Comparison of ENCODE assay signal across 8 cellular contexts in the genomic region with DNA sequence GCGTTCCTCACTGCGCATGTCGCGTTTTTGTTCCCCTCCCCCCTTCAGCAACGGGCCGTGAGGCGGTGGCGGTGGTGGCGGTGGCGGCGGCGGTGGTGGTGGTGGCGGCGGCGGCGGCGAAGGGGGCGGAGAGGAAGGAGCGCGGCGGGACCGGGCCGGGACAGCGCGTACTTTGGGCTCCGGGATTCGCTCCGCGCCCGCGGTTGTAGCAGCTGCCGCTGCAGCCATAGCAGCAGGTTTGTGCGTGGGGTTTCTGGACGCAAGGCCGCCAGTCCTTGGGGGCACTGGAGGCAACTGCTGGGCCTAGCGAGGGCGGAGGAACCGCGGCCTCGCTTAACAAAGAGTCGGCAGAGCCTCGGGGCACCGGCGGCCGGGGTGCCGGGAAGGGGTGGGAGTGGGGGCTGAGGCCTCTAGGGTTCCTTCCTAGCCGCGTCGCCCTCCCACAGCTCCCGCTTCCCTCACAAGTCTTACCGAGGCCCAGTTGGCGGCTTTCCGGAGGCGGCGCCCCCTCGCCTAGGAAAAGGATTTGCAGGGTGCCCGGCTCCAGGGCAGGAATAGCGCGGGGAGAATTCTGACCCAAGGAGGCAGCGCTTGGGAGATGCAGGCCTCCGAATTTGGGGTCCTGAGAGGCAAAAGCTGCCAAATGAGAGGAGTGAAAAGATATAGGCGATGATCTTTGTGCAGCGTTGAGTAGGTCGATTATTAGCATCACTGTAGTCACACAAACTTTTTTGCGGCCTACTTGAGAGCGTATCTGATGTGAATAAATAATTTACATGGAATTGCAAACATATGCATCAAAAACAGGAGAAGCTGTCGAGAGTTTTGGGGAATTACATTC. TPM values are rescaled to one million over a fixed set of nuclear protein-coding genes. Genes with fewer than 3 reads are reported as not detected.
DNase-seq lines count a peak whose midpoint lies in the region; ATAC-seq and TF ChIP-seq lines count a peak whose summit lies in the region.

A gene with protein sequence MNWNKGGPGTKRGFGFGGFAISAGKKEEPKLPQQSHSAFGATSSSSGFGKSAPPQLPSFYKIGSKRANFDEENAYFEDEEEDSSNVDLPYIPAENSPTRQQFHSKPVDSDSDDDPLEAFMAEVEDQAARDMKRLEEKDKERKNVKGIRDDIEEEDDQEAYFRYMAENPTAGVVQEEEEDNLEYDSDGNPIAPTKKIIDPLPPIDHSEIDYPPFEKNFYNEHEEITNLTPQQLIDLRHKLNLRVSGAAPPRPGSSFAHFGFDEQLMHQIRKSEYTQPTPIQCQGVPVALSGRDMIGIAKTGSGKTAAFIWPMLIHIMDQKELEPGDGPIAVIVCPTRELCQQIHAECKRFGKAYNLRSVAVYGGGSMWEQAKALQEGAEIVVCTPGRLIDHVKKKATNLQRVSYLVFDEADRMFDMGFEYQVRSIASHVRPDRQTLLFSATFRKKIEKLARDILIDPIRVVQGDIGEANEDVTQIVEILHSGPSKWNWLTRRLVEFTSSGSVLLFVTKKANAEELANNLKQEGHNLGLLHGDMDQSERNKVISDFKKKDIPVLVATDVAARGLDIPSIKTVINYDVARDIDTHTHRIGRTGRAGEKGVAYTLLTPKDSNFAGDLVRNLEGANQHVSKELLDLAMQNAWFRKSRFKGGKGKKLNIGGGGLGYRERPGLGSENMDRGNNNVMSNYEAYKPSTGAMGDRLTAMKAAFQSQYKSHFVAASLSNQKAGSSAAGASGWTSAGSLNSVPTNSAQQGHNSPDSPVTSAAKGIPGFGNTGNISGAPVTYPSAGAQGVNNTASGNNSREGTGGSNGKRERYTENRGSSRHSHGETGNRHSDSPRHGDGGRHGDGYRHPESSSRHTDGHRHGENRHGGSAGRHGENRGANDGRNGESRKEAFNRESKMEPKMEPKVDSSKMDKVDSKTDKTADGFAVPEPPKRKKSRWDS (plus strand): TSS at position 30 of the 841 bp plus-strand sequence. CDS start 12,880 bp downstream, outside the sequence.

- peaks cover 0 to 5% (median 0%) of the 10 kb centered on the region in 5 experiments for H3K9me3 Mint-ChIP-seq in brain

- POLR2A ChIA-PET in A673 (lab: Charles Lee; ENCODE audit: low non-redundant PET), result interaction anchor here (0.6 to 0.9 kb wide), 2 partner anchors 16 to 32 kb away, joined by 3 to 15 read pairs; no protein-coding TSS in a partner anchor

- CTCF ChIA-PET in A673 (lab: Charles Lee), result interaction anchor here (0.6 to 0.7 kb wide), 2 partner anchors 53 to 59 kb away, joined by 3 read pairs; no protein-coding TSS in a partner anchor

- H3K4me3 ChIP-seq in A673 (ENCODE audit: low read depth, low read length, poor library complexity, severe bottlenecking) (peak within 1 kb of the TSS; percentile 70), iPS-18c (ENCODE audit: insufficient read depth, low read depth, low read length) (peak within 1 kb of the TSS; percentile 91), skeletal muscle tissue (ENCODE audit: low read length in 3 of 3) (peak within 1 kb of the TSS; percentile 86 to 98 (median 92))

- H3K27ac ChIP-seq in A673 (ENCODE audit: low read depth, low read length, poor library complexity, severe bottlenecking) (peak within 1 kb of the TSS; percentile 99), skeletal muscle tissue (ENCODE audit: low read depth, low read length) (peak within 1 kb of the TSS; percentile 98)

- DNase-seq in A673 (ENCODE audit: low spot score), result peak; percentile 73
- DNase-seq in HT1080 (ENCODE audit: low read depth), result peak; percentile 45
- DNase-seq in NCI-H2107 treated with DMSO at 0.1 percent for 48 hours (lab: John Stamatoyannopoulos, UW; ENCODE audit: unreplicated experiment), result no peak

- ATAC-seq in GM18861 (IDR thresholded peaks at IDR 0.05; ENCODE audit: unreplicated experiment) (peak; percentile 1), SK-N-SH treated with all-trans-retinoic acid at 6 μM for 48 hours (peak; percentile 35)

- peak within 1 kb of the TSS; percentile 93 to 100 (median 99) for H3K4me3 Mint-ChIP-seq in brain

- BruUV-seq in A673 (replicated peaks; lab: Mats Ljungman, UMichigan), result no TSS peak

- H3K27me3 Mint-ChIP-seq in brain, result peaks cover 21% of the 10 kb centered on the region

- H3K9me3 ChIP-seq in A673 (ENCODE audit: low read depth, low read length, poor library complexity, severe bottlenecking), result no peaks in the 10 kb centered on the region
- no peaks in the 10 kb centered on the region for H3K9me3 ChIP-seq in iPS-18c (ENCODE audit: control insufficient read depth, insufficient read depth, low read length)
- H3K9me3 ChIP-seq in skeletal muscle tissue (ENCODE audit: control insufficient read depth in 3 of 3, low read length in 3 of 3), result no peaks in the 10 kb centered on the region

- no peaks in the 10 kb centered on the region for H3K27me3 ChIP-seq in A673 (replicated peaks; ENCODE audit: insufficient read depth, low read depth, low read length, poor library complexity)
- no peaks in the 10 kb centered on the region for H3K27me3 ChIP-seq in skeletal muscle tissue (ENCODE audit: control insufficient read depth in 3 of 3, insufficient read depth in 3 of 3, low read length in 3 of 3)

- H3K27ac Mint-ChIP-seq in brain, result peak within 1 kb of the TSS; percentile 99 to 100 (median 100)

- peaks cover 54% of the 10 kb centered on the region for H3K36me3 Mint-ChIP-seq in brain

- peaks cover 77% of the 10 kb centered on the region for H3K4me1 Mint-ChIP-seq in brain

- H3K9ac ChIP-seq in skeletal muscle tissue (ENCODE audit: low read depth in 1 of 3, low read length in 3 of 3), result peak within 1 kb of the TSS; percentile 97 to 99 (median 99)

- intact Hi-C loops in A673 (cut with micrococcal nuclease; ENCODE audit: unreplicated experiment), result no loop called here

- H3K4me1 ChIP-seq in A673 (ENCODE audit: insufficient read depth, low read length, poor library complexity, severe bottlenecking) (peaks cover 10% of the 10 kb centered on the region), skeletal muscle tissue (ENCODE audit: control insufficient read depth in 3 of 3, insufficient read depth in 3 of 3, low read length in 3 of 3) (peaks cover 22 to 36% (median 25%) of the 10 kb centered on the region in 3 donors)

- TF ChIP-seq CTCF in A673 (conservative IDR thresholded peaks at IDR 0.05; ENCODE audit: low read depth, low read length) (peak; percentile 30; the same call in 1 of the 2 replicates), brain (conservative IDR thresholded peaks at IDR 0.05) (peak in 1 of 2 experiments; percentile 29)

- H3K36me3 ChIP-seq in A673 (ENCODE audit: insufficient read depth, low read length, poor library complexity, severe bottlenecking), result peaks cover 31% of the 10 kb centered on the region
- peaks cover 0 to 7% (median 2%) of the 10 kb centered on the region in 3 donors for H3K36me3 ChIP-seq in skeletal muscle tissue (ENCODE audit: control insufficient read depth in 3 of 3, insufficient read depth in 3 of 3, low read length in 3 of 3)

TF ChIP-seq in SK-N-SH treated with all-trans-retinoic acid at 6 μM for 48 hours, 23 proteins besides CTCF, POLR2A, EP300 and RAD21 (continues in another document):
- no peak for TF ChIP-seq ZNF8 (CRISPR knock-in tag; IDR thresholded peaks at IDR 0.05)
- no peak for TF ChIP-seq SNAI2 (CRISPR knock-in tag; IDR thresholded peaks at IDR 0.05)
- TF ChIP-seq, protein P1, sequence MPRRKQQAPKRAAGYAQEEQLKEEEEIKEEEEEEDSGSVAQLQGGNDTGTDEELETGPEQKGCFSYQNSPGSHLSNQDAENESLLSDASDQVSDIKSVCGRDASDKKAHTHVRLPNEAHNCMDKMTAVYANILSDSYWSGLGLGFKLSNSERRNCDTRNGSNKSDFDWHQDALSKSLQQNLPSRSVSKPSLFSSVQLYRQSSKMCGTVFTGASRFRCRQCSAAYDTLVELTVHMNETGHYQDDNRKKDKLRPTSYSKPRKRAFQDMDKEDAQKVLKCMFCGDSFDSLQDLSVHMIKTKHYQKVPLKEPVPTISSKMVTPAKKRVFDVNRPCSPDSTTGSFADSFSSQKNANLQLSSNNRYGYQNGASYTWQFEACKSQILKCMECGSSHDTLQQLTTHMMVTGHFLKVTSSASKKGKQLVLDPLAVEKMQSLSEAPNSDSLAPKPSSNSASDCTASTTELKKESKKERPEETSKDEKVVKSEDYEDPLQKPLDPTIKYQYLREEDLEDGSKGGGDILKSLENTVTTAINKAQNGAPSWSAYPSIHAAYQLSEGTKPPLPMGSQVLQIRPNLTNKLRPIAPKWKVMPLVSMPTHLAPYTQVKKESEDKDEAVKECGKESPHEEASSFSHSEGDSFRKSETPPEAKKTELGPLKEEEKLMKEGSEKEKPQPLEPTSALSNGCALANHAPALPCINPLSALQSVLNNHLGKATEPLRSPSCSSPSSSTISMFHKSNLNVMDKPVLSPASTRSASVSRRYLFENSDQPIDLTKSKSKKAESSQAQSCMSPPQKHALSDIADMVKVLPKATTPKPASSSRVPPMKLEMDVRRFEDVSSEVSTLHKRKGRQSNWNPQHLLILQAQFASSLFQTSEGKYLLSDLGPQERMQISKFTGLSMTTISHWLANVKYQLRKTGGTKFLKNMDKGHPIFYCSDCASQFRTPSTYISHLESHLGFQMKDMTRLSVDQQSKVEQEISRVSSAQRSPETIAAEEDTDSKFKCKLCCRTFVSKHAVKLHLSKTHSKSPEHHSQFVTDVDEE (CRISPR knock-in tag; IDR thresholded peaks at IDR 0.05), result no peak
- TF ChIP-seq, protein P2, sequence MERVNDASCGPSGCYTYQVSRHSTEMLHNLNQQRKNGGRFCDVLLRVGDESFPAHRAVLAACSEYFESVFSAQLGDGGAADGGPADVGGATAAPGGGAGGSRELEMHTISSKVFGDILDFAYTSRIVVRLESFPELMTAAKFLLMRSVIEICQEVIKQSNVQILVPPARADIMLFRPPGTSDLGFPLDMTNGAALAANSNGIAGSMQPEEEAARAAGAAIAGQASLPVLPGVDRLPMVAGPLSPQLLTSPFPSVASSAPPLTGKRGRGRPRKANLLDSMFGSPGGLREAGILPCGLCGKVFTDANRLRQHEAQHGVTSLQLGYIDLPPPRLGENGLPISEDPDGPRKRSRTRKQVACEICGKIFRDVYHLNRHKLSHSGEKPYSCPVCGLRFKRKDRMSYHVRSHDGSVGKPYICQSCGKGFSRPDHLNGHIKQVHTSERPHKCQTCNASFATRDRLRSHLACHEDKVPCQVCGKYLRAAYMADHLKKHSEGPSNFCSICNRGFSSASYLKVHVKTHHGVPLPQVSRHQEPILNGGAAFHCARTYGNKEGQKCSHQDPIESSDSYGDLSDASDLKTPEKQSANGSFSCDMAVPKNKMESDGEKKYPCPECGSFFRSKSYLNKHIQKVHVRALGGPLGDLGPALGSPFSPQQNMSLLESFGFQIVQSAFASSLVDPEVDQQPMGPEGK (CRISPR knock-in tag; IDR thresholded peaks at IDR 0.05; ENCODE audit: borderline replicate concordance), result no peak
- no peak for TF ChIP-seq TOX (CRISPR knock-in tag; IDR thresholded peaks at IDR 0.05; ENCODE audit: borderline replicate concordance)
- TF ChIP-seq PPARA (CRISPR knock-in tag; IDR thresholded peaks at IDR 0.05; ENCODE audit: borderline replicate concordance), result no peak
- no peak for TF ChIP-seq ZFP3 (CRISPR knock-in tag; IDR thresholded peaks at IDR 0.05)

RNA-seq across cellular contexts. Expression of the gene that starts here (rescaled TPM):
- 148 and 149 TPM in 2 replicates for total RNA-seq in A673 (2021)
- 36.9 and 44.9 TPM in 2 replicates for total RNA-seq in HT1080 (2014; rRNA removed; shearing (Covaris generic))
- polyA plus RNA-seq in HT1080 (2015; cell fraction: cytosol; rRNA removed), result 51.9 and 56.1 TPM in 2 replicates
- 206 and 214 TPM in 2 replicates for polyA plus RNA-seq in HT1080 (2015; cell fraction: nucleus; rRNA removed)
- polyA plus RNA-seq in brain (ENCODE audit: insufficient read depth, low read depth, low replicate concordance), result 44.7 TPM
- 69.9 TPM for total RNA-seq in skeletal muscle tissue
